ENCODE assay signal across 1 cellular context in the genomic region with DNA sequence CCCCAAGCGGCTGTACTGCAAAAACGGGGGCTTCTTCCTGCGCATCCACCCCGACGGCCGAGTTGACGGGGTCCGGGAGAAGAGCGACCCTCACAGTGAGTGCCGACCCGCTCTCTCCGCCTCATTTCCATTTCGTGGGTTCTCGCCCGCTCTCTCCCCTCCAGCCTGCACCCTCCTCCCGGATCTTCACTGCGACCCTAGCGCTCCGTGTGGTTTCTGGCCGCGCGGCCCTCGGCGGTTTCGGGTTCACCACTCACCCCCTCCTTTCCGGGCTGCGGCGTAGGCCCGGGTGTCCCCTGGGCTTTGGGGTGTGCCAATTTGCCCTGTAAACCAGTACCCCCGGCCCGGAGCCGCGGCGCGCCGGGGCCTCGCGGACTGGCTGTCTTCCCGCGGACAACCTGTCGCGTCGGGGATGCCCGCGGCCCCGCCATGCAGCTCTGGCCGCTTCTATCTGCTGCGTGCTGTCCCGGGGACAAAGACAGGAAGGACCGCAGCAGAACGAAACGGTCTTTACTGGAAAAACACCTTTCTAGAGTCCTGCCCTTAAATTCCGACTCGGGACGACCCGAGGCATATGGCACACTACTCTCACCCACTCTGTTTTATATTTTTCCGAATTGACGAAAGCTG.
TF ChIP-seq lines count a peak whose summit lies in the region.

No MANE protein-coding gene starts in this region.

TF ChIP-seq in K562, 482 proteins besides CTCF, POLR2A, EP300 and RAD21 (continued from another document and continues in another):
- TF ChIP-seq, protein P1, sequence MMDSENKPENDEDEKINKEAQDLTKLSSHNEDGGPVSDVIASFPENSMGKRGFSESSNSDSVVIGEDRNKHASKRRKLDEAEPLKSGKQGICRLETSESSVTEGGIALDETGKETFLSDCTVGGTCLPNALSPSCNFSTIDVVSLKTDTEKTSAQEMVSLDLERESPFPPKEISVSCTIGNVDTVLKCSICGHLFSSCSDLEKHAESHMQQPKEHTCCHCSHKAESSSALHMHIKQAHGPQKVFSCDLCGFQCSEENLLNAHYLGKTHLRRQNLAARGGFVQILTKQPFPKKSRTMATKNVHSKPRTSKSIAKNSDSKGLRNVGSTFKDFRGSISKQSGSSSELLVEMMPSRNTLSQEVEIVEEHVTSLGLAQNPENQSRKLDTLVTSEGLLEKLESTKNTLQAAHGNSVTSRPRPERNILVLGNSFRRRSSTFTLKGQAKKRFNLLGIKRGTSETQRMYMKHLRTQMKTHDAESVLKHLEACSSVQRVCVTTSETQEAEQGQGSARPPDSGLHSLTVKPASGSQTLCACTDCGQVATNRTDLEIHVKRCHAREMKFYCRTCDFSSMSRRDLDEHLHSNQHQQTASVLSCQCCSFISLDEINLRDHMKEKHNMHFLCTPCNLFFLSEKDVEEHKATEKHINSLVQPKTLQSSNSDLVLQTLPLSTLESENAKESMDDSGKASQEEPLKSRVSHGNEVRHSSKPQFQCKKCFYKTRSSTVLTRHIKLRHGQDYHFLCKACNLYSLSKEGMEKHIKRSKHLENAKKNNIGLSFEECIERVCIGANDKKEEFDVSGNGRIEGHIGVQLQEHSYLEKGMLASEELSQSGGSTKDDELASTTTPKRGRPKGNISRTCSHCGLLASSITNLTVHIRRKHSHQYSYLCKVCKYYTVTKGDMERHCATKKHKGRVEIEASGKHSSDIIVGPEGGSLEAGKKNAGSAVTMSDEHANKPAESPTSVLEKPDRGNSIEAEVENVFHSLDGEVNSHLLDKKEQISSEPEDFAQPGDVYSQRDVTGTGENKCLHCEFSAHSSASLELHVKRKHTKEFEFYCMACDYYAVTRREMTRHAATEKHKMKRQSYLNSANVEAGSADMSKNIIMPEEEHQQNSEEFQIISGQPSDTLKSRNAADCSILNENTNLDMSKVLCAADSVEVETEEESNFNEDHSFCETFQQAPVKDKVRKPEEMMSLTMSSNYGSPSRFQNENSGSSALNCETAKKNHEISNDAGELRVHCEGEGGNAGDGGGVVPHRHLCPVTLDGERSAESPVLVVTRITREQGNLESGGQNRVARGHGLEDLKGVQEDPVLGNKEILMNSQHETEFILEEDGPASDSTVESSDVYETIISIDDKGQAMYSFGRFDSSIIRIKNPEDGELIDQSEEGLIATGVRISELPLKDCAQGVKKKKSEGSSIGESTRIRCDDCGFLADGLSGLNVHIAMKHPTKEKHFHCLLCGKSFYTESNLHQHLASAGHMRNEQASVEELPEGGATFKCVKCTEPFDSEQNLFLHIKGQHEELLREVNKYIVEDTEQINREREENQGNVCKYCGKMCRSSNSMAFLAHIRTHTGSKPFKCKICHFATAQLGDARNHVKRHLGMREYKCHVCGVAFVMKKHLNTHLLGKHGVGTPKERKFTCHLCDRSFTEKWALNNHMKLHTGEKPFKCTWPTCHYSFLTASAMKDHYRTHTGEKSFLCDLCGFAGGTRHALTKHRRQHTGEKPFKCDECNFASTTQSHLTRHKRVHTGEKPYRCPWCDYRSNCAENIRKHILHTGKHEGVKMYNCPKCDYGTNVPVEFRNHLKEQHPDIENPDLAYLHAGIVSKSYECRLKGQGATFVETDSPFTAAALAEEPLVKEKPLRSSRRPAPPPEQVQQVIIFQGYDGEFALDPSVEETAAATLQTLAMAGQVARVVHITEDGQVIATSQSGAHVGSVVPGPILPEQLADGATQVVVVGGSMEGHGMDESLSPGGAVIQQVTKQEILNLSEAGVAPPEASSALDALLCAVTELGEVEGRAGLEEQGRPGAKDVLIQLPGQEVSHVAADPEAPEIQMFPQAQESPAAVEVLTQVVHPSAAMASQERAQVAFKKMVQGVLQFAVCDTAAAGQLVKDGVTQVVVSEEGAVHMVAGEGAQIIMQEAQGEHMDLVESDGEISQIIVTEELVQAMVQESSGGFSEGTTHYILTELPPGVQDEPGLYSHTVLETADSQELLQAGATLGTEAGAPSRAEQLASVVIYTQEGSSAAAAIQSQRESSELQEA (IDR thresholded peaks at IDR 0.05; ENCODE audit: low read depth) = no peak
- no peak for TF ChIP-seq IRF2 (CRISPR knock-in tag; IDR thresholded peaks at IDR 0.05)
- TF ChIP-seq TBL1XR1 (IDR thresholded peaks at IDR 0.05; ENCODE audit: low read length in 2 of 2) = no peak
- TF ChIP-seq GATAD2B (IDR thresholded peaks at IDR 0.05; ENCODE audit: borderline replicate concordance) = no peak
- TF ChIP-seq, protein P2, sequence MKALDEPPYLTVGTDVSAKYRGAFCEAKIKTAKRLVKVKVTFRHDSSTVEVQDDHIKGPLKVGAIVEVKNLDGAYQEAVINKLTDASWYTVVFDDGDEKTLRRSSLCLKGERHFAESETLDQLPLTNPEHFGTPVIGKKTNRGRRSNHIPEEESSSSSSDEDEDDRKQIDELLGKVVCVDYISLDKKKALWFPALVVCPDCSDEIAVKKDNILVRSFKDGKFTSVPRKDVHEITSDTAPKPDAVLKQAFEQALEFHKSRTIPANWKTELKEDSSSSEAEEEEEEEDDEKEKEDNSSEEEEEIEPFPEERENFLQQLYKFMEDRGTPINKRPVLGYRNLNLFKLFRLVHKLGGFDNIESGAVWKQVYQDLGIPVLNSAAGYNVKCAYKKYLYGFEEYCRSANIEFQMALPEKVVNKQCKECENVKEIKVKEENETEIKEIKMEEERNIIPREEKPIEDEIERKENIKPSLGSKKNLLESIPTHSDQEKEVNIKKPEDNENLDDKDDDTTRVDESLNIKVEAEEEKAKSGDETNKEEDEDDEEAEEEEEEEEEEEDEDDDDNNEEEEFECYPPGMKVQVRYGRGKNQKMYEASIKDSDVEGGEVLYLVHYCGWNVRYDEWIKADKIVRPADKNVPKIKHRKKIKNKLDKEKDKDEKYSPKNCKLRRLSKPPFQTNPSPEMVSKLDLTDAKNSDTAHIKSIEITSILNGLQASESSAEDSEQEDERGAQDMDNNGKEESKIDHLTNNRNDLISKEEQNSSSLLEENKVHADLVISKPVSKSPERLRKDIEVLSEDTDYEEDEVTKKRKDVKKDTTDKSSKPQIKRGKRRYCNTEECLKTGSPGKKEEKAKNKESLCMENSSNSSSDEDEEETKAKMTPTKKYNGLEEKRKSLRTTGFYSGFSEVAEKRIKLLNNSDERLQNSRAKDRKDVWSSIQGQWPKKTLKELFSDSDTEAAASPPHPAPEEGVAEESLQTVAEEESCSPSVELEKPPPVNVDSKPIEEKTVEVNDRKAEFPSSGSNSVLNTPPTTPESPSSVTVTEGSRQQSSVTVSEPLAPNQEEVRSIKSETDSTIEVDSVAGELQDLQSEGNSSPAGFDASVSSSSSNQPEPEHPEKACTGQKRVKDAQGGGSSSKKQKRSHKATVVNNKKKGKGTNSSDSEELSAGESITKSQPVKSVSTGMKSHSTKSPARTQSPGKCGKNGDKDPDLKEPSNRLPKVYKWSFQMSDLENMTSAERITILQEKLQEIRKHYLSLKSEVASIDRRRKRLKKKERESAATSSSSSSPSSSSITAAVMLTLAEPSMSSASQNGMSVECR (CRISPR knock-in tag; IDR thresholded peaks at IDR 0.05) = peak; percentile 68
- TF ChIP-seq, protein P3, sequence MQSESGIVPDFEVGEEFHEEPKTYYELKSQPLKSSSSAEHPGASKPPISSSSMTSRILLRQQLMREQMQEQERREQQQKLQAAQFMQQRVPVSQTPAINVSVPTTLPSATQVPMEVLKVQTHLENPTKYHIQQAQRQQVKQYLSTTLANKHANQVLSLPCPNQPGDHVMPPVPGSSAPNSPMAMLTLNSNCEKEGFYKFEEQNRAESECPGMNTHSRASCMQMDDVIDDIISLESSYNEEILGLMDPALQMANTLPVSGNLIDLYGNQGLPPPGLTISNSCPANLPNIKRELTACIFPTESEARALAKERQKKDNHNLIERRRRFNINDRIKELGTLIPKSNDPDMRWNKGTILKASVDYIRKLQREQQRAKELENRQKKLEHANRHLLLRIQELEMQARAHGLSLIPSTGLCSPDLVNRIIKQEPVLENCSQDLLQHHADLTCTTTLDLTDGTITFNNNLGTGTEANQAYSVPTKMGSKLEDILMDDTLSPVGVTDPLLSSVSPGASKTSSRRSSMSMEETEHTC (IDR thresholded peaks at IDR 0.05) = no peak
- TF ChIP-seq POLR2AphosphoS2 (IDR thresholded peaks at IDR 0.05; ENCODE audit: low read length) = no peak
- TF ChIP-seq, protein P4, sequence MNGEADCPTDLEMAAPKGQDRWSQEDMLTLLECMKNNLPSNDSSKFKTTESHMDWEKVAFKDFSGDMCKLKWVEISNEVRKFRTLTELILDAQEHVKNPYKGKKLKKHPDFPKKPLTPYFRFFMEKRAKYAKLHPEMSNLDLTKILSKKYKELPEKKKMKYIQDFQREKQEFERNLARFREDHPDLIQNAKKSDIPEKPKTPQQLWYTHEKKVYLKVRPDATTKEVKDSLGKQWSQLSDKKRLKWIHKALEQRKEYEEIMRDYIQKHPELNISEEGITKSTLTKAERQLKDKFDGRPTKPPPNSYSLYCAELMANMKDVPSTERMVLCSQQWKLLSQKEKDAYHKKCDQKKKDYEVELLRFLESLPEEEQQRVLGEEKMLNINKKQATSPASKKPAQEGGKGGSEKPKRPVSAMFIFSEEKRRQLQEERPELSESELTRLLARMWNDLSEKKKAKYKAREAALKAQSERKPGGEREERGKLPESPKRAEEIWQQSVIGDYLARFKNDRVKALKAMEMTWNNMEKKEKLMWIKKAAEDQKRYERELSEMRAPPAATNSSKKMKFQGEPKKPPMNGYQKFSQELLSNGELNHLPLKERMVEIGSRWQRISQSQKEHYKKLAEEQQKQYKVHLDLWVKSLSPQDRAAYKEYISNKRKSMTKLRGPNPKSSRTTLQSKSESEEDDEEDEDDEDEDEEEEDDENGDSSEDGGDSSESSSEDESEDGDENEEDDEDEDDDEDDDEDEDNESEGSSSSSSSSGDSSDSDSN (IDR thresholded peaks at IDR 0.05; ENCODE audit: borderline replicate concordance in 1 of 2, low read depth in 2 of 2, low read length in 2 of 2) = peak in 1 of 2 experiments; percentile 88; a peak in 2 of 4 replicates
- no peak for TF ChIP-seq POLR2H (tag; IDR thresholded peaks at IDR 0.05; ENCODE audit: low read depth)
- TF ChIP-seq TEAD1 (CRISPR knock-in tag; IDR thresholded peaks at IDR 0.05) = peak in 1 of 2 experiments; percentile 63; a peak in 1 of 4 replicates
- TF ChIP-seq NFXL1 (CRISPR knock-in tag; IDR thresholded peaks at IDR 0.05) = no peak
- TF ChIP-seq, protein P5, sequence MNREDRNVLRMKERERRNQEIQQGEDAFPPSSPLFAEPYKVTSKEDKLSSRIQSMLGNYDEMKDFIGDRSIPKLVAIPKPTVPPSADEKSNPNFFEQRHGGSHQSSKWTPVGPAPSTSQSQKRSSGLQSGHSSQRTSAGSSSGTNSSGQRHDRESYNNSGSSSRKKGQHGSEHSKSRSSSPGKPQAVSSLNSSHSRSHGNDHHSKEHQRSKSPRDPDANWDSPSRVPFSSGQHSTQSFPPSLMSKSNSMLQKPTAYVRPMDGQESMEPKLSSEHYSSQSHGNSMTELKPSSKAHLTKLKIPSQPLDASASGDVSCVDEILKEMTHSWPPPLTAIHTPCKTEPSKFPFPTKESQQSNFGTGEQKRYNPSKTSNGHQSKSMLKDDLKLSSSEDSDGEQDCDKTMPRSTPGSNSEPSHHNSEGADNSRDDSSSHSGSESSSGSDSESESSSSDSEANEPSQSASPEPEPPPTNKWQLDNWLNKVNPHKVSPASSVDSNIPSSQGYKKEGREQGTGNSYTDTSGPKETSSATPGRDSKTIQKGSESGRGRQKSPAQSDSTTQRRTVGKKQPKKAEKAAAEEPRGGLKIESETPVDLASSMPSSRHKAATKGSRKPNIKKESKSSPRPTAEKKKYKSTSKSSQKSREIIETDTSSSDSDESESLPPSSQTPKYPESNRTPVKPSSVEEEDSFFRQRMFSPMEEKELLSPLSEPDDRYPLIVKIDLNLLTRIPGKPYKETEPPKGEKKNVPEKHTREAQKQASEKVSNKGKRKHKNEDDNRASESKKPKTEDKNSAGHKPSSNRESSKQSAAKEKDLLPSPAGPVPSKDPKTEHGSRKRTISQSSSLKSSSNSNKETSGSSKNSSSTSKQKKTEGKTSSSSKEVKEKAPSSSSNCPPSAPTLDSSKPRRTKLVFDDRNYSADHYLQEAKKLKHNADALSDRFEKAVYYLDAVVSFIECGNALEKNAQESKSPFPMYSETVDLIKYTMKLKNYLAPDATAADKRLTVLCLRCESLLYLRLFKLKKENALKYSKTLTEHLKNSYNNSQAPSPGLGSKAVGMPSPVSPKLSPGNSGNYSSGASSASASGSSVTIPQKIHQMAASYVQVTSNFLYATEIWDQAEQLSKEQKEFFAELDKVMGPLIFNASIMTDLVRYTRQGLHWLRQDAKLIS (CRISPR knock-in tag; IDR thresholded peaks at IDR 0.05) = no peak
- TF ChIP-seq, protein P6, sequence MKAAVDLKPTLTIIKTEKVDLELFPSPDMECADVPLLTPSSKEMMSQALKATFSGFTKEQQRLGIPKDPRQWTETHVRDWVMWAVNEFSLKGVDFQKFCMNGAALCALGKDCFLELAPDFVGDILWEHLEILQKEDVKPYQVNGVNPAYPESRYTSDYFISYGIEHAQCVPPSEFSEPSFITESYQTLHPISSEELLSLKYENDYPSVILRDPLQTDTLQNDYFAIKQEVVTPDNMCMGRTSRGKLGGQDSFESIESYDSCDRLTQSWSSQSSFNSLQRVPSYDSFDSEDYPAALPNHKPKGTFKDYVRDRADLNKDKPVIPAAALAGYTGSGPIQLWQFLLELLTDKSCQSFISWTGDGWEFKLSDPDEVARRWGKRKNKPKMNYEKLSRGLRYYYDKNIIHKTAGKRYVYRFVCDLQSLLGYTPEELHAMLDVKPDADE (conservative IDR thresholded peaks at IDR 0.05; ENCODE audit: control insufficient read depth, low read depth, low read length) = 0 out of 2 replicates have a peak, but pooled peaks have one; percentile 17
- peak; percentile 72; the same call in 1 of the 2 replicates for TF ChIP-seq L3MBTL2 (IDR thresholded peaks at IDR 0.05)
- TF ChIP-seq RNF2 (IDR thresholded peaks at IDR 0.05) = no peak
- peak in 2 of 3 experiments; percentile 8 to 48 for TF ChIP-seq YY1 (IDR thresholded peaks at IDR 0.05; ENCODE audit: borderline replicate concordance in 1 of 3, control insufficient read depth in 1 of 3, extremely low read depth in 1 of 3, insufficient read depth in 3 of 3, insufficient read length in 1 of 3, insufficient replicate concordance in 2 of 3, low read depth in 1 of 3, low read length in 2 of 3)
- TF ChIP-seq IFI16 (CRISPR knock-in tag; IDR thresholded peaks at IDR 0.05) = no peak
